Comparison of ENCODE assay signal across 1 cellular context in the genomic region with DNA sequence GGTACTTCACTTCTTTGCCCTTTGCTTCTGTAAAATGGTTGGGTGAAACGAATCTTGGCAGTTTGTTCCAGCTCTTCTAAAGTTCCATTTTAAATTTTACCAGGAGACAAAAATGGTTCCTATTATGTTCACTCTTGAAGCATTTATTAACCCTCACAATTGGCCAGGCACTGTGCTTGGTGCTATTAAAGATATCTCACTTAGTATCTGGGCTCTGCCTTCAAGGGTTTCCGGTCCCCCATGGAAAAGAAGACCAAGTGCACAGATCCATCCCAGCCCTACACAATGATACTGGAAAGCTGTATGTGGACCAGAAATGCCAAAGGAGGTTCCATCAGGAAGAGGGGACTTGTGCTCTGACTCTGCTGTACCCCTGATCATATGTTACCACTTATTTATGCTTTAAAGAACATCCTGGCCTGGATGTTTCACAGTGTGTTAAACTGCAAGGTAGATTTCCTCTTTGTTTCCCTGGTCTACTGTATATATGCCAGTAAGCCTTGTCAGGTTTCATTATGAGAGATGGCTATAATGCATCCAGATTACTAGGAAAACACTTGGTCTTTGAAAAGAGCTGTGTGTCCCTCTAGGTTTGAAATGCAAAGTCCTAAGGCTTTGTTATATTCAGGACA.
TF ChIP-seq lines count a peak whose summit lies in the region.

No MANE protein-coding gene starts in this region.

TF ChIP-seq in A549, 52 proteins besides CTCF, POLR2A, EP300 and RAD21 (continued from another document):
- TF ChIP-seq, protein P1, sequence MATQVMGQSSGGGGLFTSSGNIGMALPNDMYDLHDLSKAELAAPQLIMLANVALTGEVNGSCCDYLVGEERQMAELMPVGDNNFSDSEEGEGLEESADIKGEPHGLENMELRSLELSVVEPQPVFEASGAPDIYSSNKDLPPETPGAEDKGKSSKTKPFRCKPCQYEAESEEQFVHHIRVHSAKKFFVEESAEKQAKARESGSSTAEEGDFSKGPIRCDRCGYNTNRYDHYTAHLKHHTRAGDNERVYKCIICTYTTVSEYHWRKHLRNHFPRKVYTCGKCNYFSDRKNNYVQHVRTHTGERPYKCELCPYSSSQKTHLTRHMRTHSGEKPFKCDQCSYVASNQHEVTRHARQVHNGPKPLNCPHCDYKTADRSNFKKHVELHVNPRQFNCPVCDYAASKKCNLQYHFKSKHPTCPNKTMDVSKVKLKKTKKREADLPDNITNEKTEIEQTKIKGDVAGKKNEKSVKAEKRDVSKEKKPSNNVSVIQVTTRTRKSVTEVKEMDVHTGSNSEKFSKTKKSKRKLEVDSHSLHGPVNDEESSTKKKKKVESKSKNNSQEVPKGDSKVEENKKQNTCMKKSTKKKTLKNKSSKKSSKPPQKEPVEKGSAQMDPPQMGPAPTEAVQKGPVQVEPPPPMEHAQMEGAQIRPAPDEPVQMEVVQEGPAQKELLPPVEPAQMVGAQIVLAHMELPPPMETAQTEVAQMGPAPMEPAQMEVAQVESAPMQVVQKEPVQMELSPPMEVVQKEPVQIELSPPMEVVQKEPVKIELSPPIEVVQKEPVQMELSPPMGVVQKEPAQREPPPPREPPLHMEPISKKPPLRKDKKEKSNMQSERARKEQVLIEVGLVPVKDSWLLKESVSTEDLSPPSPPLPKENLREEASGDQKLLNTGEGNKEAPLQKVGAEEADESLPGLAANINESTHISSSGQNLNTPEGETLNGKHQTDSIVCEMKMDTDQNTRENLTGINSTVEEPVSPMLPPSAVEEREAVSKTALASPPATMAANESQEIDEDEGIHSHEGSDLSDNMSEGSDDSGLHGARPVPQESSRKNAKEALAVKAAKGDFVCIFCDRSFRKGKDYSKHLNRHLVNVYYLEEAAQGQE (IDR thresholded peaks at IDR 0.05) = no peak
- TF ChIP-seq, protein P2, sequence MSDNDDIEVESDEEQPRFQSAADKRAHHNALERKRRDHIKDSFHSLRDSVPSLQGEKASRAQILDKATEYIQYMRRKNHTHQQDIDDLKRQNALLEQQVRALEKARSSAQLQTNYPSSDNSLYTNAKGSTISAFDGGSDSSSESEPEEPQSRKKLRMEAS (IDR thresholded peaks at IDR 0.05) = no peak
- TF ChIP-seq HOXB13 (CRISPR knock-in tag; IDR thresholded peaks at IDR 0.05; ENCODE audit: low read depth) (peak; percentile 97; the same call in 1 of the 2 replicates), FOSL2 (IDR thresholded peaks at IDR 0.05) (no peak), FOSL2 (CRISPR knock-in tag; IDR thresholded peaks at IDR 0.05) (peak; percentile 29; the same call in 1 of the 2 replicates), ZSCAN20 (CRISPR knock-in tag; IDR thresholded peaks at IDR 0.05) (peak; percentile 97), CEBPB (IDR thresholded peaks at IDR 0.05) (no peak), NR3C1 (IDR thresholded peaks at IDR 0.05) (no peak), NPAS2 (CRISPR knock-in tag; IDR thresholded peaks at IDR 0.05; ENCODE audit: borderline replicate concordance) (0 out of 2 replicates have a peak, but pooled peaks have one; percentile 9), CBX2 (IDR thresholded peaks at IDR 0.05; ENCODE audit: borderline replicate concordance, low read depth) (no peak), GATA3 (IDR thresholded peaks at IDR 0.05; ENCODE audit: borderline replicate concordance) (no peak), EHF (CRISPR knock-in tag; IDR thresholded peaks at IDR 0.05) (peak; percentile 93), TP53 (CRISPR knock-in tag; IDR thresholded peaks at IDR 0.05) (peak; percentile 81; the same call in 1 of the 2 replicates), ZFP36 (IDR thresholded peaks at IDR 0.05; ENCODE audit: borderline replicate concordance, partially characterized antibody) (no peak), HOXA7 (CRISPR knock-in tag; IDR thresholded peaks at IDR 0.05) (peak; percentile 90)
- TF ChIP-seq, protein P3, sequence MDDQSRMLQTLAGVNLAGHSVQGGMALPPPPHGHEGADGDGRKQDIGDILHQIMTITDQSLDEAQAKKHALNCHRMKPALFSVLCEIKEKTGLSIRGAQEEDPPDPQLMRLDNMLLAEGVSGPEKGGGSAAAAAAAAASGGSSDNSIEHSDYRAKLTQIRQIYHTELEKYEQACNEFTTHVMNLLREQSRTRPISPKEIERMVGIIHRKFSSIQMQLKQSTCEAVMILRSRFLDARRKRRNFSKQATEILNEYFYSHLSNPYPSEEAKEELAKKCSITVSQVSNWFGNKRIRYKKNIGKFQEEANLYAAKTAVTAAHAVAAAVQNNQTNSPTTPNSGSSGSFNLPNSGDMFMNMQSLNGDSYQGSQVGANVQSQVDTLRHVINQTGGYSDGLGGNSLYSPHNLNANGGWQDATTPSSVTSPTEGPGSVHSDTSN (IDR thresholded peaks at IDR 0.05) = no peak
- TF ChIP-seq, protein P4, sequence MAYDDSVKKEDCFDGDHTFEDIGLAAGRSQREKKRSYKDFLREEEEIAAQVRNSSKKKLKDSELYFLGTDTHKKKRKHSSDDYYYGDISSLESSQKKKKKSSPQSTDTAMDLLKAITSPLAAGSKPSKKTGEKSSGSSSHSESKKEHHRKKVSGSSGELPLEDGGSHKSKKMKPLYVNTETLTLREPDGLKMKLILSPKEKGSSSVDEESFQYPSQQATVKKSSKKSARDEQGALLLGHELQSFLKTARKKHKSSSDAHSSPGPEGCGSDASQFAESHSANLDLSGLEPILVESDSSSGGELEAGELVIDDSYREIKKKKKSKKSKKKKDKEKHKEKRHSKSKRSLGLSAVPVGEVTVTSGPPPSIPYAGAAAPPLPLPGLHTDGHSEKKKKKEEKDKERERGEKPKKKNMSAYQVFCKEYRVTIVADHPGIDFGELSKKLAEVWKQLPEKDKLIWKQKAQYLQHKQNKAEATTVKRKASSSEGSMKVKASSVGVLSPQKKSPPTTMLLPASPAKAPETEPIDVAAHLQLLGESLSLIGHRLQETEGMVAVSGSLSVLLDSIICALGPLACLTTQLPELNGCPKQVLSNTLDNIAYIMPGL (CRISPR knock-in tag; IDR thresholded peaks at IDR 0.05; ENCODE audit: borderline replicate concordance) = 0 out of 2 replicates have a peak, but pooled peaks have one; percentile 32
TF ChIP-seq in A549: peak in this region for 12.
